In the genomic region with DNA sequence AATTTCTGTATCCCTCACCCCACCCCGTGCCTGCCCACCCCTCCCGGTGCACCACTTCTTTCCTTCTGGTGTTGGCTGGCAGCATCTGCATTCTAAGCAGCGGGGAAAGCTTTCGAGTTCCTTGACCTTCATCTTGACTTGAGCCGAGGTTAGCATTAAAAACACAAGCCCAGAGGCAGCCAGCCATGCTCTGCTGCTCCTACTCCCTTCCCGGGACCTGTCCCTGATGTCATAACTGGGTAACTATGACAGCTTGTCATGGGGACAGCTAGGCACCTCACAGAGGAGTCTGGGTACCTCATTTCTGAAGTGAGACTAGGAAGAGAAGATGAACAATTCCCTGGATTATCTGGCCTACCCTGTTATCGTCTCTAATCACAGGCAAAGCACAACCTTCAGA, we compare ENCODE assay signal across 8 cellular contexts. TPM values are rescaled to one million over a fixed set of nuclear protein-coding genes. Genes with fewer than 3 reads are reported as not detected.
DNase-seq lines count a peak whose midpoint lies in the region; ATAC-seq and TF ChIP-seq lines count a peak whose summit lies in the region.

A gene (plus strand): TSS at position 301 of the 400 bp plus-strand sequence. CDS start 28 bp downstream, at position 329.

- ATAC-seq in activated CD8-positive, alpha-beta T cell treated with anti-CD3 and anti-CD28 coated beads, Interleukin-2, amount 10 ng/mL, durations not matched to agents 7 days and 5 days, result no peak
- ATAC-seq in HG02938 (IDR thresholded peaks at IDR 0.05; ENCODE audit: unreplicated experiment), result no peak

- WGBS in iPS DF 6.9 (ENCODE audit: insufficient coverage, insufficient read length), result no CpG with 5 or more reads among the region's 7 CpGs

- H3K4me3 Mint-ChIP-seq in activated CD8-positive, alpha-beta T cell treated with anti-CD3 and anti-CD28 coated beads, Interleukin-2, amount 10 ng/mL, durations not matched to agents 7 days and 5 days, result peak within 1 kb of the TSS; percentile 81

- POLR2A ChIA-PET in HEK293 (lab: Yijun Ruan, JAX), result no interaction called here
- POLR2A ChIA-PET in activated CD8-positive, alpha-beta T cell treated with anti-CD3 and anti-CD28 coated beads, Interleukin-2, amount 10 ng/mL, durations not matched to agents 7 days and 5 days (lab: Charles Lee), result no interaction called here

- H3K4me3 ChIP-seq in HEK293 (ENCODE audit: low read depth, low read length), result peak within 1 kb of the TSS; percentile 85
- H3K4me3 ChIP-seq in iPS DF 6.9 (ENCODE audit: low read length), result peak within 1 kb of the TSS; percentile 93; the same call in 1 of the 2 replicates
- H3K4me3 ChIP-seq in skin epidermis, result peak within 1 kb of the TSS; percentile 74 to 99 (median 94)

- H3K9me3 ChIP-seq in HEK293 (ENCODE audit: control insufficient read depth, insufficient read depth, low read depth, low read length) (no peaks in the 10 kb centered on the region), iPS DF 6.9 (ENCODE audit: control insufficient read depth, insufficient read depth, low read length) (no peaks in the 10 kb centered on the region)

- no peak for DNase-seq in activated CD8-positive, alpha-beta T cell treated with anti-CD3 and anti-CD28 coated beads, Interleukin-2, amount 10 ng/mL, durations not matched to agents 7 days and 5 days
- no peak for DNase-seq in iPS DF 6.9 (ENCODE audit: low read depth, low spot score)
- no peak for DNase-seq in NAMALWA (ENCODE audit: low spot score)
- no peak for DNase-seq in NCI-H1092 (lab: John Stamatoyannopoulos, UW)
- DNase-seq in NCI-H2081 treated with DMSO at 0.1 percent for 48 hours (lab: John Stamatoyannopoulos, UW), result no peak

- H3K9me3 Mint-ChIP-seq in activated CD8-positive, alpha-beta T cell treated with anti-CD3 and anti-CD28 coated beads, Interleukin-2, amount 10 ng/mL, durations not matched to agents 7 days and 5 days (ENCODE audit: insufficient read depth), result no peaks in the 10 kb centered on the region

- H3K27me3 ChIP-seq in iPS DF 6.9 (ENCODE audit: control insufficient read depth, insufficient read depth, low read length), result no peaks in the 10 kb centered on the region

- H3K27ac Mint-ChIP-seq in activated CD8-positive, alpha-beta T cell treated with anti-CD3 and anti-CD28 coated beads, Interleukin-2, amount 10 ng/mL, durations not matched to agents 7 days and 5 days, result no peak within 1 kb of the TSS

- H3K4me1 Mint-ChIP-seq in activated CD8-positive, alpha-beta T cell treated with anti-CD3 and anti-CD28 coated beads, Interleukin-2, amount 10 ng/mL, durations not matched to agents 7 days and 5 days (ENCODE audit: low read depth), result peaks cover 8% of the 10 kb centered on the region

- H3K36me3 ChIP-seq in HEK293 (ENCODE audit: control insufficient read depth in 2 of 2, insufficient read depth in 1 of 2, low read length in 2 of 2) (peaks cover 10 to 17% of the 10 kb centered on the region in 2 experiments; a peak in 2 of 3 replicates), iPS DF 6.9 (ENCODE audit: control insufficient read depth, insufficient read depth, low read length) (no peaks in the 10 kb centered on the region)

- CTCF ChIA-PET in HEK293 (lab: Yijun Ruan, JAX), result interaction anchor here (0.6 to 2.5 kb wide), 6 partner anchors 14 to 72 kb away, joined by 3 to 15 read pairs (median 4); a partner anchor contains a TSS
- CTCF ChIA-PET in activated CD8-positive, alpha-beta T cell treated with anti-CD3 and anti-CD28 coated beads, Interleukin-2, amount 10 ng/mL, durations not matched to agents 7 days and 5 days (lab: Charles Lee), result interaction anchor here (0.6 to 2.0 kb wide), 2 partner anchors 14 to 21 kb away, joined by 3 to 9 read pairs; no protein-coding TSS in a partner anchor

- no peak for TF ChIP-seq CTCF in HEK293 (tag by site-specific recombination; IDR thresholded peaks at IDR 0.05)

- H3K27ac ChIP-seq in HEK293 (ENCODE audit: extremely low read depth, low read depth, low read length) (peak within 1 kb of the TSS; percentile 93; the same call in 1 of the 2 replicates), iPS DF 6.9 (ENCODE audit: low read length) (no peak within 1 kb of the TSS), skin epidermis (peak within 1 kb of the TSS in 20 of 21 experiments; percentile 43 to 100 (median 99))

- H3K4me1 ChIP-seq in HEK293 (ENCODE audit: control insufficient read depth, insufficient read depth, low read length) (no peaks in the 10 kb centered on the region), iPS DF 6.9 (ENCODE audit: control insufficient read depth, insufficient read depth, low read length) (peaks cover 4% of the 10 kb centered on the region; the same call in 1 of the 2 replicates)

- no peaks in the 10 kb centered on the region for H3K36me3 Mint-ChIP-seq in activated CD8-positive, alpha-beta T cell treated with anti-CD3 and anti-CD28 coated beads, Interleukin-2, amount 10 ng/mL, durations not matched to agents 7 days and 5 days (ENCODE audit: low read depth)

- peaks cover 45% of the 10 kb centered on the region for H3K27me3 Mint-ChIP-seq in activated CD8-positive, alpha-beta T cell treated with anti-CD3 and anti-CD28 coated beads, Interleukin-2, amount 10 ng/mL, durations not matched to agents 7 days and 5 days (ENCODE audit: low read depth)

TF ChIP-seq in HEK293, 187 proteins besides CTCF, POLR2A, EP300 and RAD21:
- TF ChIP-seq ZNF335 (tag by site-specific recombination; conservative IDR thresholded peaks at IDR 0.05), result no peak
- TF ChIP-seq ZBTB8A (tag by site-specific recombination; IDR thresholded peaks at IDR 0.05), result no peak
- TF ChIP-seq KLF10 (tag by site-specific recombination; IDR thresholded peaks at IDR 0.05), result no peak
- no peak for TF ChIP-seq BCL11B (tag by site-specific recombination; IDR thresholded peaks at IDR 0.05; ENCODE audit: low read depth)
- no peak for TF ChIP-seq EGR2 (tag by site-specific recombination; IDR thresholded peaks at IDR 0.05; ENCODE audit: low read depth)
- TF ChIP-seq ZNF792 (tag by site-specific recombination; IDR thresholded peaks at IDR 0.05), result no peak
- TF ChIP-seq, protein P1, sequence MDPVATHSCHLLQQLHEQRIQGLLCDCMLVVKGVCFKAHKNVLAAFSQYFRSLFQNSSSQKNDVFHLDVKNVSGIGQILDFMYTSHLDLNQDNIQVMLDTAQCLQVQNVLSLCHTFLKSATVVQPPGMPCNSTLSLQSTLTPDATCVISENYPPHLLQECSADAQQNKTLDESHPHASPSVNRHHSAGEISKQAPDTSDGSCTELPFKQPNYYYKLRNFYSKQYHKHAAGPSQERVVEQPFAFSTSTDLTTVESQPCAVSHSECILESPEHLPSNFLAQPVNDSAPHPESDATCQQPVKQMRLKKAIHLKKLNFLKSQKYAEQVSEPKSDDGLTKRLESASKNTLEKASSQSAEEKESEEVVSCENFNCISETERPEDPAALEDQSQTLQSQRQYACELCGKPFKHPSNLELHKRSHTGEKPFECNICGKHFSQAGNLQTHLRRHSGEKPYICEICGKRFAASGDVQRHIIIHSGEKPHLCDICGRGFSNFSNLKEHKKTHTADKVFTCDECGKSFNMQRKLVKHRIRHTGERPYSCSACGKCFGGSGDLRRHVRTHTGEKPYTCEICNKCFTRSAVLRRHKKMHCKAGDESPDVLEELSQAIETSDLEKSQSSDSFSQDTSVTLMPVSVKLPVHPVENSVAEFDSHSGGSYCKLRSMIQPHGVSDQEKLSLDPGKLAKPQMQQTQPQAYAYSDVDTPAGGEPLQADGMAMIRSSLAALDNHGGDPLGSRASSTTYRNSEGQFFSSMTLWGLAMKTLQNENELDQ (tag by site-specific recombination; IDR thresholded peaks at IDR 0.05; ENCODE audit: low read depth), result no peak
- TF ChIP-seq ZNF701 (tag by site-specific recombination; IDR thresholded peaks at IDR 0.05), result no peak
- TF ChIP-seq ZSCAN23 (tag by site-specific recombination; IDR thresholded peaks at IDR 0.05), result no peak
- no peak for TF ChIP-seq ZBTB20 (tag by site-specific recombination; IDR thresholded peaks at IDR 0.05)
- TF ChIP-seq, protein P2, sequence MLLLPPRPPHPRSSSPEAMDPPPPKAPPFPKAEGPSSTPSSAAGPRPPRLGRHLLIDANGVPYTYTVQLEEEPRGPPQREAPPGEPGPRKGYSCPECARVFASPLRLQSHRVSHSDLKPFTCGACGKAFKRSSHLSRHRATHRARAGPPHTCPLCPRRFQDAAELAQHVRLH (tag by site-specific recombination; IDR thresholded peaks at IDR 0.05), result no peak
- TF ChIP-seq, protein P3, sequence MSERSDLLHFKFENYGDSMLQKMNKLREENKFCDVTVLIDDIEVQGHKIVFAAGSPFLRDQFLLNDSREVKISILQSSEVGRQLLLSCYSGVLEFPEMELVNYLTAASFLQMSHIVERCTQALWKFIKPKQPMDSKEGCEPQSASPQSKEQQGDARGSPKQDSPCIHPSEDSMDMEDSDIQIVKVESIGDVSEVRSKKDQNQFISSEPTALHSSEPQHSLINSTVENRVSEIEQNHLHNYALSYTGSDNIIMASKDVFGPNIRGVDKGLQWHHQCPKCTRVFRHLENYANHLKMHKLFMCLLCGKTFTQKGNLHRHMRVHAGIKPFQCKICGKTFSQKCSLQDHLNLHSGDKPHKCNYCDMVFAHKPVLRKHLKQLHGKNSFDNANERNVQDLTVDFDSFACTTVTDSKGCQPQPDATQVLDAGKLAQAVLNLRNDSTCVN (tag by site-specific recombination; optimal IDR thresholded peaks at IDR 0.05), result no peak
- TF ChIP-seq, protein P4, sequence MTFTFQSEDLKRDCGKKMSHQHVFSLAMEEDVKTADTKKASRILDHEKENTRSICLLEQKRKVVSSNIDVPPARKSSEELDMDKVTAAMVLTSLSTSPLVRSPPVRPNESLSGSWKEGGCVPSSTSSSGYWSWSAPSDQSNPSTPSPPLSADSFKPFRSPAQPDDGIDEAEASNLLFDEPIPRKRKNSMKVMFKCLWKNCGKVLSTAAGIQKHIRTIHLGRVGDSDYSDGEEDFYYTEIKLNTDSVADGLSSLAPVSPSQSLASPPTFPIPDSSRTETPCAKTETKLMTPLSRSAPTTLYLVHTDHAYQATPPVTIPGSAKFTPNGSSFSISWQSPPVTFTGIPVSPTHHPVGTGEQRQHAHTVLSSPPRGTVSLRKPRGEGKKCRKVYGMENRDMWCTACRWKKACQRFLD (tag by site-specific recombination; IDR thresholded peaks at IDR 0.05), result no peak
- TF ChIP-seq ZNF76 (tag by site-specific recombination; IDR thresholded peaks at IDR 0.05; ENCODE audit: borderline replicate concordance, low read depth), result no peak

RNA-seq across cellular contexts. Expression of the gene that starts here (rescaled TPM):
- total RNA-seq in activated CD8-positive, alpha-beta T cell treated with anti-CD3 and anti-CD28 coated beads, Interleukin-2, amount 10 ng/mL, durations not matched to agents 7 days and 5 days, result not detected
